In genomic region chr17:48791128-48792032, GRCh38 we compare ENCODE assay signal across 1 cellular context.
TF ChIP-seq lines count a peak whose summit lies in the region.

No MANE protein-coding gene starts in this region.

TF ChIP-seq in GM12878, 131 proteins besides CTCF, POLR2A, EP300 and RAD21:
- no peak for TF ChIP-seq ZBTB33 (IDR thresholded peaks at IDR 0.05)
- TF ChIP-seq DPF2 (IDR thresholded peaks at IDR 0.05) = peak; percentile 42; the same call in 1 of the 2 replicates
- TF ChIP-seq NFIC (IDR thresholded peaks at IDR 0.05; ENCODE audit: low read depth, low read length) = no peak
- TF ChIP-seq SMC3 (IDR thresholded peaks at IDR 0.05; ENCODE audit: borderline replicate concordance, low read length) = peak; percentile 64
- TF ChIP-seq PAX5 (IDR thresholded peaks at IDR 0.05; ENCODE audit: borderline replicate concordance, low read depth, low read length) = peak; percentile 42; the same call in 1 of the 2 replicates
- TF ChIP-seq RBBP5 (conservative IDR thresholded peaks at IDR 0.05) = no peak
- no peak for TF ChIP-seq HDGF (IDR thresholded peaks at IDR 0.05)
- no peak for TF ChIP-seq CBX3 (IDR thresholded peaks at IDR 0.05; ENCODE audit: borderline replicate concordance, low read depth)
- peak; percentile 73 for TF ChIP-seq EED (IDR thresholded peaks at IDR 0.05; ENCODE audit: low read depth)
- peak; percentile 61 for TF ChIP-seq BCL11A (IDR thresholded peaks at IDR 0.05; ENCODE audit: low read depth, low read length)
- 0 out of 2 replicates have a peak, but pooled peaks have one; percentile 44 for TF ChIP-seq IRF4 (IDR thresholded peaks at IDR 0.05; ENCODE audit: low read depth, low read length)
- 0 out of 2 replicates have a peak, but pooled peaks have one; percentile 7 for TF ChIP-seq YY1 (IDR thresholded peaks at IDR 0.05; ENCODE audit: low read depth, low read length)
- no peak for TF ChIP-seq PRDM15 (CRISPR knock-in tag; IDR thresholded peaks at IDR 0.05)
- TF ChIP-seq EZH2 (IDR thresholded peaks at IDR 0.05; ENCODE audit: borderline replicate concordance, control insufficient read depth, low read depth, low read length) = no peak
- TF ChIP-seq IKZF2 (IDR thresholded peaks at IDR 0.05) = peak; percentile 65 to 76; a peak in 2 of 4 replicates
- TF ChIP-seq ATF2 (IDR thresholded peaks at IDR 0.05; ENCODE audit: low read length) = 0 out of 2 replicates have a peak, but pooled peaks have one; percentile 26
- TF ChIP-seq JUNB (IDR thresholded peaks at IDR 0.05) = peak; percentile 78
- peak; percentile 55 for TF ChIP-seq IKZF1 (conservative IDR thresholded peaks at IDR 0.05)
- no peak for TF ChIP-seq MTA3 (IDR thresholded peaks at IDR 0.05; ENCODE audit: borderline replicate concordance, low read length)
- no peak for TF ChIP-seq ZNF384 (IDR thresholded peaks at IDR 0.05; ENCODE audit: borderline replicate concordance, low read depth, low read length)
- TF ChIP-seq RELB (IDR thresholded peaks at IDR 0.05; ENCODE audit: low read depth) = no peak; the same call in 1 of the 2 replicates
- TF ChIP-seq FOS (IDR thresholded peaks at IDR 0.05; ENCODE audit: borderline replicate concordance, extremely low read depth, insufficient read length) = no peak
- TF ChIP-seq RCOR1 (conservative IDR thresholded peaks at IDR 0.05; ENCODE audit: low read depth, low read length) = no peak
- TF ChIP-seq BMI1 (IDR thresholded peaks at IDR 0.05; ENCODE audit: borderline replicate concordance) = no peak
- TF ChIP-seq SIN3A (IDR thresholded peaks at IDR 0.05; ENCODE audit: low read depth, low read length) = no peak
- TF ChIP-seq RELA (IDR thresholded peaks at IDR 0.05; ENCODE audit: borderline replicate concordance, partially characterized antibody) = no peak
- TF ChIP-seq MTA2 (IDR thresholded peaks at IDR 0.05; ENCODE audit: low read depth) = peak; percentile 56
- TF ChIP-seq MEF2B (IDR thresholded peaks at IDR 0.05; ENCODE audit: partially characterized antibody, poor library complexity, severe bottlenecking) = peak; percentile 14
- no peak for TF ChIP-seq MYC (IDR thresholded peaks at IDR 0.05; ENCODE audit: insufficient read depth, insufficient read length, insufficient replicate concordance, low read length, severe bottlenecking)
- no peak for TF ChIP-seq CREB1 (IDR thresholded peaks at IDR 0.05; ENCODE audit: low read depth)
- no peak for TF ChIP-seq SMARCA5 (IDR thresholded peaks at IDR 0.05)
- TF ChIP-seq ATF7 (IDR thresholded peaks at IDR 0.05; ENCODE audit: low read depth) = peak; percentile 45; the same call in 1 of the 2 replicates
- peak; percentile 62; the same call in 1 of the 2 replicates for TF ChIP-seq SPI1 (IDR thresholded peaks at IDR 0.05; ENCODE audit: borderline replicate concordance, insufficient read depth, low read depth, low read length)
- TF ChIP-seq BRCA1 (IDR thresholded peaks at IDR 0.05; ENCODE audit: low read depth, low read length) = no peak
- no peak for TF ChIP-seq SMAD1 (IDR thresholded peaks at IDR 0.05; ENCODE audit: low read depth, partially characterized antibody)
- no peak for TF ChIP-seq SUZ12 (IDR thresholded peaks at IDR 0.05; ENCODE audit: unreplicated experiment)
- peak; percentile 46 for TF ChIP-seq RUNX3 (IDR thresholded peaks at IDR 0.05; ENCODE audit: low read length)
- TF ChIP-seq ZNF24 (IDR thresholded peaks at IDR 0.05) = peak; percentile 59; the same call in 1 of the 2 replicates
TF ChIP-seq in GM12878: peak in this region for 17.
